8 cellular contexts compared by ENCODE assay signal in the genomic region with DNA sequence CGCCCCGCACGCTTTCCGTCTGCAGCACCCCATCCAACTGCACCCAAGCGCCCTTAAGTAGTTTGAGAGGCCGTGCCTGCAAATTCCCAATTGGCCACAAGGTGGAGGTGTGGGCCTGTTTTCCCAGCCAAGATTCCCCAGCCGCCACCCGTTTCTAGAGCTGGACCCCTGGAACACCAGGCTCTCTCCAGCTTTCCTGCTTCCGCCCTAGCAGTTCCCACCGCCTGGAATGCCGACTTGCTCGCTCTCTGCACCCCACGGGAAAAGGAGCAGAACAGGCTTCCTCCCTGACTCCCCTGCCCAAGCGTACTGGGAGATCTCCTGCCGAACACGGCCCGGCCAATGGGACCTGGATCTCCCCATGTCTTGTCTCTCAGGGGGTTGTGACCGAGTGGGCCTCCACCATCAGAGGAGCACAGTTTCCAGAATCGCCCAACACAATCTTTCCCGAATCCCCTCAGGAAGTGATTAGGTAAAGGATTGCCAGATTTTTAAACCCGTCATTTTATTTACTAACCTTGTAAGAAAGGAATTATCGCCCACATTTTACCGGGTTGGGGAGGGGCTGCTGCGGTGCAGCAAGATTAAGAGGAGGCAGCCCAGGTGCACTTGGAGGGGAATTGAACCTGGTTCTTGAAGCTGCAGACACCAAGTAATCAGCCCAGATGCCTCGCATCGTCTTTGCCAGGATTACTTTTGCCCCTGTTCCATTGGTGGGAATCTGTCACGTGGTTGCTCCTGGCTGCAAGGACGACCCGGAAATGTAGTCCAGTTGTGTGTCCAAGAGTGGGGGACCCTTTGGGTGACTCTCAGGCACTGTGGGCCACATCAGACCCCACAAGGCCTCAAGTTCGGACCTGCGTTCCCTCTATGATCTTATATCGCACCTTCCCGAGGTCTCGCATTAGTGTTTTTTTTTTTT. TPM values are rescaled to one million over a fixed set of nuclear protein-coding genes. Genes with fewer than 3 reads are reported as not detected.
A peak's percentile ranks its signal among the peaks of the same experiment; 100 is the strongest.
DNase-seq lines count a peak whose midpoint lies in the region; ATAC-seq and TF ChIP-seq lines count a peak whose summit lies in the region.

No MANE protein-coding gene starts in this region.

- intact Hi-C loops in colonic mucosa (cut with DNase I): loop anchor here (2.0 to 5.0 kb wide), 3 partner anchors 43 to 413 kb away; no protein-coding TSS in a partner anchor

- H3K4me3 ChIP-seq in colonic mucosa: peak overlapping the region; percentile 69

- peak; percentile 89 for TF ChIP-seq CTCF in colonic mucosa (IDR thresholded peaks at IDR 0.05)

- H3K9ac ChIP-seq in colonic mucosa (ENCODE audit: low read depth in 2 of 2, low read length in 2 of 2): peak overlapping the region; percentile 66 to 69

- H3K27ac ChIP-seq in colonic mucosa (peak overlapping the region; percentile 81), layer of hippocampus (ENCODE audit: low read depth, low read length) (peak overlapping the region; percentile 79)

- no peaks in the 10 kb centered on the region for H3K9me3 ChIP-seq in colonic mucosa

- H3K27me3 ChIP-seq in colonic mucosa (no peaks in the 10 kb centered on the region), layer of hippocampus (ENCODE audit: control insufficient read depth, insufficient read depth, low read length) (no peaks in the 10 kb centered on the region)

- DNase-seq in DMS153 treated with DMSO at 0.1 percent for 48 hours (lab: John Stamatoyannopoulos, UW; ENCODE audit: unreplicated experiment): peak; percentile 82
- peak; percentile 0 for DNase-seq in NCI-H345 treated with DMSO at 0.1 percent for 48 hours (lab: John Stamatoyannopoulos, UW; ENCODE audit: unreplicated experiment)
- DNase-seq in activated CD4-positive, alpha-beta T cell treated with anti-CD3 and anti-CD28 coated beads for 4 hours: peak; percentile 68 to 79
- peak; percentile 94 for DNase-seq in colonic mucosa
- DNase-seq in stimulated activated CD4-positive, alpha-beta T cell treated with anti-CD3 and anti-CD28 coated beads, Interleukin-1b, Interleukin-23, amount 100 ng/mL, for 24 hours (ENCODE audit: low read depth in 4 of 4, low spot score in 1 of 4): peak in 3 of 4 experiments; percentile 69 to 72 (median 71)

- no peaks in the 10 kb centered on the region for H3K4me1 ChIP-seq in colonic mucosa

- peak; percentile 50 for ATAC-seq in HG02763 (IDR thresholded peaks at IDR 0.05; ENCODE audit: unreplicated experiment)
- ATAC-seq in GM18873 (IDR thresholded peaks at IDR 0.05; ENCODE audit: low FRiP score, unreplicated experiment): no peak

- no peaks in the 10 kb centered on the region for H3K36me3 ChIP-seq in colonic mucosa

RNA-seq across cellular contexts. Expression of a gene that starts 3.5 kb away (rescaled TPM):
- 1 to 10 TPM; 1.9 to 6.1 TPM for total RNA-seq in colonic mucosa

RNA-seq across cellular contexts. Expression of a gene that starts 7.3 kb away (rescaled TPM):
- total RNA-seq in colonic mucosa: 10 to 100 TPM; 57.9 to 60.0 TPM

RNA-seq across cellular contexts. Expression of a gene that starts 15.2 kb away (rescaled TPM):
- 10 to 100 TPM; 26.2 to 76.3 TPM for total RNA-seq in colonic mucosa

RNA-seq across cellular contexts. Expression of a gene that starts 39.7 kb away (rescaled TPM):
- total RNA-seq in colonic mucosa: 1 to 10 TPM in 1 of 2 donors, under 1 TPM in 1; 0.61 to 1.0 TPM

RNA-seq across cellular contexts. Expression of a gene that starts 49.8 kb away (rescaled TPM):
- total RNA-seq in colonic mucosa: 10 to 100 TPM; 32.5 to 46.0 TPM

Comparison
In these comparisons a context has a peak if more than half of its experiments do, and no peak if none do; other contexts are left out.
1. DNase-seq: peak in every context shown above with its lines; median percentile 94 in colonic mucosa; 82 in DMS153 treated with DMSO at 0.1 percent for 48 hours; 74 in activated CD4-positive, alpha-beta T cell treated with anti-CD3 and anti-CD28 coated beads for 4 hours; 71 in stimulated activated CD4-positive, alpha-beta T cell treated with anti-CD3 and anti-CD28 coated beads, Interleukin-1b, Interleukin-23, amount 100 ng/mL, for 24 hours; 0 in NCI-H345 treated with DMSO at 0.1 percent for 48 hours.